Comparison of ENCODE assay signal across 14 cellular contexts in genomic region chr22:45233827-45234226, GRCh38. TPM values are rescaled to one million over a fixed set of nuclear protein-coding genes. Genes with fewer than 3 reads are reported as not detected.
A peak's percentile ranks its signal among the peaks of the same experiment; 100 is the strongest.
DNase-seq lines count a peak whose midpoint lies in the region; ATAC-seq and TF ChIP-seq lines count a peak whose summit lies in the region.
"Had no signal": no experiment of that assay in that cellular context is flagged by ENCODE, and none has a peak within 500 bp of the region (broad histone marks: within the 10 kb centered on the region; RNA-seq: fewer than 3 reads in every experiment).

No MANE protein-coding gene starts in this region.

- H3K27me3 Mint-ChIP-seq in GM23338 (ENCODE audit: insufficient read depth, low read depth, poor library complexity) (peaks cover 20% of the 10 kb centered on the region), activated B cell treated with CpG ODN at 0.5 μM for 24 hours (no peaks in the 10 kb centered on the region), naive B cell (no peaks in the 10 kb centered on the region), type B pancreatic cell (no peaks in the 10 kb centered on the region)
- H3K27me3 Mint-ChIP-seq in activated CD4-positive, alpha-beta T cell treated with anti-CD3 and anti-CD28 coated beads, Interleukin-2, amount 10 ng/mL, durations not matched to agents 24 days and 14 days = no peaks in the 10 kb centered on the region

- H3K4me1 ChIP-seq in GM23338 (ENCODE audit: insufficient read depth) = 0 out of 2 replicates have a peak, but pooled peaks cover 1% of the 10 kb centered on the region

- H3K27ac ChIP-seq in GM23338 (ENCODE audit: low read depth) (no peak overlapping the region), substantia nigra (ENCODE audit: low read depth, low read length, poor library complexity, severe bottlenecking) (peak overlapping the region; percentile 63)

- H3K4me2 ChIP-seq in GM23338 = no peak overlapping the region

- H3K9me3 Mint-ChIP-seq in GM23338 = no peaks in the 10 kb centered on the region
- H3K9me3 Mint-ChIP-seq in activated B cell treated with CpG ODN at 0.5 μM for 24 hours = no peaks in the 10 kb centered on the region
- no peaks in the 10 kb centered on the region for H3K9me3 Mint-ChIP-seq in naive B cell
- H3K9me3 Mint-ChIP-seq in type B pancreatic cell = no peaks in the 10 kb centered on the region
- H3K9me3 Mint-ChIP-seq in activated CD4-positive, alpha-beta T cell treated with anti-CD3 and anti-CD28 coated beads, Interleukin-2, amount 10 ng/mL, durations not matched to agents 24 days and 14 days = no peaks in the 10 kb centered on the region

- no peak for DNase-seq in GM23338 (ENCODE audit: low spot score)
- no peak for DNase-seq in activated B cell treated with CpG ODN at 0.5 μM for 24 hours
- no peak for DNase-seq in naive B cell
- no peak for DNase-seq in substantia nigra (lab: John Stamatoyannopoulos, UW)
- DNase-seq in type B pancreatic cell (ENCODE audit: extremely low spot score, unreplicated experiment) = no peak
- no peak for DNase-seq in activated CD4-positive, alpha-beta T cell treated with anti-CD3 and anti-CD28 coated beads, Interleukin-2, amount 10 ng/mL, durations not matched to agents 24 days and 14 days
- DNase-seq in cerebellar cortex (ENCODE audit: low spot score) = no peak
- DNase-seq: ACHN, DMS 273 treated with DMSO at 0.1 percent for 48 hours, NCI-H1930, NCI-H2171, NCI-H510A had no signal

- TF ChIP-seq CTCF in GM23338 (conservative IDR thresholded peaks at IDR 0.05; ENCODE audit: low read depth in 2 of 2) = no peak
- TF ChIP-seq CTCF in activated B cell treated with CpG ODN at 0.5 μM for 24 hours (IDR thresholded peaks at IDR 0.05) = no peak
- TF ChIP-seq CTCF in type B pancreatic cell (conservative IDR thresholded peaks at IDR 0.05) = no peak

- POLR2A ChIA-PET in activated B cell treated with CpG ODN at 0.5 μM for 24 hours (lab: Charles Lee) = interaction anchor here (0.6 to 2.1 kb wide), 4 partner anchors 11 to 196 kb away, joined by 3 to 5 read pairs (median 3); no protein-coding TSS in a partner anchor

- H3F3A ChIP-seq in GM23338 (replicated peaks; ENCODE audit: low read depth) = peaks cover under 1% of the 10 kb centered on the region; the same call in 1 of the 2 replicates

- peaks cover 36% of the 10 kb centered on the region for H3K79me2 ChIP-seq in GM23338 (replicated peaks; ENCODE audit: insufficient read depth)

- no peak for ATAC-seq in GM23338
- ATAC-seq in activated B cell treated with CpG ODN at 0.5 μM for 24 hours (ENCODE audit: low read depth) = no peak
- ATAC-seq in naive B cell (ENCODE audit: low read depth in 2 of 2) = no peak

- H3K4me3 Mint-ChIP-seq in GM23338 (no peak overlapping the region), activated B cell treated with CpG ODN at 0.5 μM for 24 hours (no peak overlapping the region), naive B cell (peak overlapping the region in 6 of 8 donors; percentile 9 to 87 (median 77)), type B pancreatic cell (no peak overlapping the region)
- no peak overlapping the region for H3K4me3 Mint-ChIP-seq in activated CD4-positive, alpha-beta T cell treated with anti-CD3 and anti-CD28 coated beads, Interleukin-2, amount 10 ng/mL, durations not matched to agents 24 days and 14 days

- no peak overlapping the region for H3K4me3 ChIP-seq in GM23338

- no peaks in the 10 kb centered on the region; the same call in 1 of the 3 replicates for H3K36me3 Mint-ChIP-seq in GM23338 (ENCODE audit: low read depth)
- H3K36me3 Mint-ChIP-seq in activated B cell treated with CpG ODN at 0.5 μM for 24 hours (ENCODE audit: low read depth) = peaks cover 19% of the 10 kb centered on the region
- H3K36me3 Mint-ChIP-seq in naive B cell = no peaks in the 10 kb centered on the region
- H3K36me3 Mint-ChIP-seq in type B pancreatic cell = no peaks in the 10 kb centered on the region
- H3K36me3 Mint-ChIP-seq in activated CD4-positive, alpha-beta T cell treated with anti-CD3 and anti-CD28 coated beads, Interleukin-2, amount 10 ng/mL, durations not matched to agents 24 days and 14 days (ENCODE audit: low read depth) = peaks cover 3% of the 10 kb centered on the region

- peak overlapping the region; percentile 84; the same call in 1 of the 2 replicates for H3K27ac Mint-ChIP-seq in GM23338
- H3K27ac Mint-ChIP-seq in activated B cell treated with CpG ODN at 0.5 μM for 24 hours = peak overlapping the region; percentile 88
- H3K27ac Mint-ChIP-seq in naive B cell = peak overlapping the region in 4 of 6 donors; percentile 21 to 92 (median 68)
- H3K27ac Mint-ChIP-seq in type B pancreatic cell = no peak overlapping the region
- H3K27ac Mint-ChIP-seq in activated CD4-positive, alpha-beta T cell treated with anti-CD3 and anti-CD28 coated beads, Interleukin-2, amount 10 ng/mL, durations not matched to agents 24 days and 14 days = no peak overlapping the region

- H2AFZ ChIP-seq in GM23338 = no peak overlapping the region

- H3K27me3 ChIP-seq in GM23338 (ENCODE audit: insufficient read depth) = no peaks in the 10 kb centered on the region

- H3K4me1 Mint-ChIP-seq in GM23338 (peaks cover 10% of the 10 kb centered on the region), activated B cell treated with CpG ODN at 0.5 μM for 24 hours (peaks cover 77% of the 10 kb centered on the region), naive B cell (peaks cover 37 to 74% (median 66%) of the 10 kb centered on the region in 3 donors), type B pancreatic cell (ENCODE audit: unreplicated experiment) (peaks cover 19% of the 10 kb centered on the region)
- peaks cover under 1% of the 10 kb centered on the region for H3K4me1 Mint-ChIP-seq in activated CD4-positive, alpha-beta T cell treated with anti-CD3 and anti-CD28 coated beads, Interleukin-2, amount 10 ng/mL, durations not matched to agents 24 days and 14 days

- CTCF ChIA-PET in activated B cell treated with CpG ODN at 0.5 μM for 24 hours (lab: Charles Lee) = no interaction called here

- H3K36me3 ChIP-seq in GM23338 (ENCODE audit: insufficient read depth) = no peaks in the 10 kb centered on the region

- intact Hi-C loops in activated B cell treated with CpG ODN at 0.5 μM for 24 hours (cut with micrococcal nuclease) = loop anchor here (2.0 kb wide), 1 partner anchor 15 kb away; no protein-coding TSS in a partner anchor
- intact Hi-C loops in activated CD4-positive, alpha-beta T cell treated with anti-CD3 and anti-CD28 coated beads, Interleukin-2, amount 10 ng/mL, durations not matched to agents 24 days and 14 days (cut with micrococcal nuclease) = no loop called here

- peaks cover 12% of the 10 kb centered on the region for H4K20me1 ChIP-seq in GM23338 (replicated peaks; ENCODE audit: insufficient read depth)

- H3K9me2 ChIP-seq in GM23338 (ENCODE audit: insufficient read depth) = no peaks in the 10 kb centered on the region

TF ChIP-seq in GM23338, 12 proteins besides CTCF, POLR2A, EP300 and RAD21 (continues in another document):
- no peak for TF ChIP-seq JUNB (IDR thresholded peaks at IDR 0.05; ENCODE audit: unreplicated experiment)
- no peak for TF ChIP-seq EZH2phosphoT487 (IDR thresholded peaks at IDR 0.05; ENCODE audit: unreplicated experiment)
- TF ChIP-seq, protein P1, sequence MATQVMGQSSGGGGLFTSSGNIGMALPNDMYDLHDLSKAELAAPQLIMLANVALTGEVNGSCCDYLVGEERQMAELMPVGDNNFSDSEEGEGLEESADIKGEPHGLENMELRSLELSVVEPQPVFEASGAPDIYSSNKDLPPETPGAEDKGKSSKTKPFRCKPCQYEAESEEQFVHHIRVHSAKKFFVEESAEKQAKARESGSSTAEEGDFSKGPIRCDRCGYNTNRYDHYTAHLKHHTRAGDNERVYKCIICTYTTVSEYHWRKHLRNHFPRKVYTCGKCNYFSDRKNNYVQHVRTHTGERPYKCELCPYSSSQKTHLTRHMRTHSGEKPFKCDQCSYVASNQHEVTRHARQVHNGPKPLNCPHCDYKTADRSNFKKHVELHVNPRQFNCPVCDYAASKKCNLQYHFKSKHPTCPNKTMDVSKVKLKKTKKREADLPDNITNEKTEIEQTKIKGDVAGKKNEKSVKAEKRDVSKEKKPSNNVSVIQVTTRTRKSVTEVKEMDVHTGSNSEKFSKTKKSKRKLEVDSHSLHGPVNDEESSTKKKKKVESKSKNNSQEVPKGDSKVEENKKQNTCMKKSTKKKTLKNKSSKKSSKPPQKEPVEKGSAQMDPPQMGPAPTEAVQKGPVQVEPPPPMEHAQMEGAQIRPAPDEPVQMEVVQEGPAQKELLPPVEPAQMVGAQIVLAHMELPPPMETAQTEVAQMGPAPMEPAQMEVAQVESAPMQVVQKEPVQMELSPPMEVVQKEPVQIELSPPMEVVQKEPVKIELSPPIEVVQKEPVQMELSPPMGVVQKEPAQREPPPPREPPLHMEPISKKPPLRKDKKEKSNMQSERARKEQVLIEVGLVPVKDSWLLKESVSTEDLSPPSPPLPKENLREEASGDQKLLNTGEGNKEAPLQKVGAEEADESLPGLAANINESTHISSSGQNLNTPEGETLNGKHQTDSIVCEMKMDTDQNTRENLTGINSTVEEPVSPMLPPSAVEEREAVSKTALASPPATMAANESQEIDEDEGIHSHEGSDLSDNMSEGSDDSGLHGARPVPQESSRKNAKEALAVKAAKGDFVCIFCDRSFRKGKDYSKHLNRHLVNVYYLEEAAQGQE (IDR thresholded peaks at IDR 0.05; ENCODE audit: unreplicated experiment) = no peak
- TF ChIP-seq NANOG (IDR thresholded peaks at IDR 0.05; ENCODE audit: borderline replicate concordance) = no peak
- no peak for TF ChIP-seq CREB1 (CRISPR knock-in tag; IDR thresholded peaks at IDR 0.05; ENCODE audit: low read depth)
- no peak for TF ChIP-seq ZNF331 (CRISPR knock-in tag; IDR thresholded peaks at IDR 0.05; ENCODE audit: low read depth)

RNA-seq across cellular contexts. Expression of gene KIAA0930, which starts 6.9 kb away (rescaled TPM):
- total RNA-seq in GM23338 (2014; rRNA removed; shearing (Covaris generic)) = 78.6 and 81.8 TPM in 2 replicates
- polyA plus RNA-seq in GM23338 (2016; fragmentation: Nextera tagmentation; extraction: Ambion mirVana) = 15.0 and 19.1 TPM in 2 replicates
- total RNA-seq in activated B cell treated with CpG ODN at 0.5 μM for 24 hours = 39.5 and 42.2 TPM in 2 replicates
- polyA plus RNA-seq in naive B cell (ENCODE audit: low read depth in 6 of 6) = 1 to 10 TPM; 2.8 to 5.7 (median 5.0) TPM
- total RNA-seq in type B pancreatic cell (ENCODE audit: low replicate concordance) = 54.1 and 68.0 TPM in 2 replicates
- total RNA-seq in activated CD4-positive, alpha-beta T cell treated with anti-CD3 and anti-CD28 coated beads, Interleukin-2, amount 10 ng/mL, durations not matched to agents 24 days and 14 days = 45.3 and 45.6 TPM in 2 replicates

RNA-seq across cellular contexts. Expression of gene UPK3A, which starts 50.9 kb away (rescaled TPM):
- 0.89 TPM in 1 of 2 replicates, not detected in the other for total RNA-seq in GM23338 (2014; rRNA removed; shearing (Covaris generic))
- 0.47 and 1.1 TPM in 2 replicates for polyA plus RNA-seq in GM23338 (2016; fragmentation: Nextera tagmentation; extraction: Ambion mirVana)
- 1.4 and 1.6 TPM in 2 replicates for total RNA-seq in activated B cell treated with CpG ODN at 0.5 μM for 24 hours
- polyA plus RNA-seq in naive B cell (ENCODE audit: low read depth in 6 of 6) = under 1 TPM in 2 of 6 donors, not detected in 4; 0.55 to 0.57 TPM
- 0.29 and 0.62 TPM in 2 replicates for total RNA-seq in type B pancreatic cell (ENCODE audit: low replicate concordance)
- not detected in 2 replicates for total RNA-seq in activated CD4-positive, alpha-beta T cell treated with anti-CD3 and anti-CD28 coated beads, Interleukin-2, amount 10 ng/mL, durations not matched to agents 24 days and 14 days
- total RNA-seq: Daoy, LHCN-M2 had no signal

Comparison
In these comparisons a context has a peak if more than half of its experiments do, and no peak if none do; other contexts are left out.
1. H3K27ac Mint-ChIP-seq: peak in GM23338 (single experiment), activated B cell treated with CpG ODN at 0.5 μM for 24 hours (single experiment) and naive B cell (4 of 6); none in type B pancreatic cell (single experiment) and activated CD4-positive, alpha-beta T cell treated with anti-CD3 and anti-CD28 coated beads, Interleukin-2, amount 10 ng/mL, durations not matched to agents 24 days and 14 days (single experiment).
2. H3K4me3 Mint-ChIP-seq: peak in naive B cell (6 of 8); none in GM23338 (single experiment), activated B cell treated with CpG ODN at 0.5 μM for 24 hours (single experiment), type B pancreatic cell (single experiment) and activated CD4-positive, alpha-beta T cell treated with anti-CD3 and anti-CD28 coated beads, Interleukin-2, amount 10 ng/mL, durations not matched to agents 24 days and 14 days (single experiment).